3 cellular contexts compared by ENCODE assay signal in the genomic region with DNA sequence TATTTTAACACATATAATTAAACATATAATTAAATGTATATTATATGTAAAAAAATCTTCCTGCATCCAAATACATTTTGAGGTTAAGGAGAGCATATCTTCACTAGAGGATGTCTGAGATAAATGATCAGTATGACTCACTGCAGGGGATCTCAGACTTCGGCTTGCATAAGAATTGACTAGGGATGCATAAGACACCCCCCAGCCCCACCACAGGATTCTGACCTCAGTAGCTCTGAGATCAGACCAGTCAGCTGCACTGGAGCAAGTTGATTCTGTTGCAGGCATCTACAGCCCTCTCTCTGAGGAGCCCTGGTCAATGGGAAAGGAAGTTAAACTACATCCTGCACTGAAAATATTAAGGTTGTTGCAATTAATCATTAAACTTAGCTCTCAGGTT.
TF ChIP-seq lines count a peak whose summit lies in the region.

No MANE protein-coding gene starts in this region.

TF ChIP-seq in SK-N-SH, 30 proteins besides CTCF, POLR2A, EP300 and RAD21:
- TF ChIP-seq USF1 (IDR thresholded peaks at IDR 0.05; ENCODE audit: borderline replicate concordance, low read depth), result no peak
- TF ChIP-seq FOSL2 (IDR thresholded peaks at IDR 0.05; ENCODE audit: borderline replicate concordance, low read depth), result peak; percentile 17; the same call in 1 of the 2 replicates

TF ChIP-seq in SK-N-SH treated with all-trans-retinoic acid at 6 μM for 48 hours, 23 proteins besides CTCF, POLR2A, EP300 and RAD21:
- TF ChIP-seq ZC3H10 (CRISPR knock-in tag; IDR thresholded peaks at IDR 0.05), result no peak
- TF ChIP-seq ISL1 (CRISPR knock-in tag; IDR thresholded peaks at IDR 0.05), result no peak
- TF ChIP-seq CSDC2 (CRISPR knock-in tag; IDR thresholded peaks at IDR 0.05), result no peak
- TF ChIP-seq TOX (CRISPR knock-in tag; IDR thresholded peaks at IDR 0.05; ENCODE audit: borderline replicate concordance), result no peak
- no peak for TF ChIP-seq ZFP30 (CRISPR knock-in tag; IDR thresholded peaks at IDR 0.05)
- TF ChIP-seq SNAI2 (CRISPR knock-in tag; IDR thresholded peaks at IDR 0.05), result no peak
- no peak for TF ChIP-seq POU6F1 (CRISPR knock-in tag; IDR thresholded peaks at IDR 0.05; ENCODE audit: borderline replicate concordance, low read depth)
- TF ChIP-seq OSR1 (CRISPR knock-in tag; IDR thresholded peaks at IDR 0.05), result no peak
- TF ChIP-seq ARNTL (CRISPR knock-in tag; IDR thresholded peaks at IDR 0.05; ENCODE audit: borderline replicate concordance, low read depth), result no peak
- TF ChIP-seq TCF4 (CRISPR knock-in tag; IDR thresholded peaks at IDR 0.05; ENCODE audit: borderline replicate concordance), result no peak
- TF ChIP-seq ZNF8 (CRISPR knock-in tag; IDR thresholded peaks at IDR 0.05), result no peak
- no peak for TF ChIP-seq ZNF565 (CRISPR knock-in tag; conservative IDR thresholded peaks at IDR 0.05; ENCODE audit: low read depth)
- TF ChIP-seq GLIS3 (CRISPR knock-in tag; IDR thresholded peaks at IDR 0.05), result no peak
- TF ChIP-seq, protein P1, sequence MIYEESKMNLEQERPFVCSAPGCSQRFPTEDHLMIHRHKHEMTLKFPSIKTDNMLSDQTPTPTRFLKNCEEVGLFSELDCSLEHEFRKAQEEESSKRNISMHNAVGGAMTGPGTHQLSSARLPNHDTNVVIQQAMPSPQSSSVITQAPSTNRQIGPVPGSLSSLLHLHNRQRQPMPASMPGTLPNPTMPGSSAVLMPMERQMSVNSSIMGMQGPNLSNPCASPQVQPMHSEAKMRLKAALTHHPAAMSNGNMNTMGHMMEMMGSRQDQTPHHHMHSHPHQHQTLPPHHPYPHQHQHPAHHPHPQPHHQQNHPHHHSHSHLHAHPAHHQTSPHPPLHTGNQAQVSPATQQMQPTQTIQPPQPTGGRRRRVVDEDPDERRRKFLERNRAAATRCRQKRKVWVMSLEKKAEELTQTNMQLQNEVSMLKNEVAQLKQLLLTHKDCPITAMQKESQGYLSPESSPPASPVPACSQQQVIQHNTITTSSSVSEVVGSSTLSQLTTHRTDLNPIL (CRISPR knock-in tag; IDR thresholded peaks at IDR 0.05; ENCODE audit: low read depth), result no peak
- TF ChIP-seq CSRNP3 (CRISPR knock-in tag; IDR thresholded peaks at IDR 0.05), result no peak
- TF ChIP-seq PPARA (CRISPR knock-in tag; IDR thresholded peaks at IDR 0.05; ENCODE audit: borderline replicate concordance), result no peak
- no peak for TF ChIP-seq ZFP3 (CRISPR knock-in tag; IDR thresholded peaks at IDR 0.05)
- TF ChIP-seq TSHZ2 (CRISPR knock-in tag; IDR thresholded peaks at IDR 0.05), result no peak

TF ChIP-seq in WTC11, 78 proteins besides CTCF, POLR2A, EP300 and RAD21:
- TF ChIP-seq, protein P2, sequence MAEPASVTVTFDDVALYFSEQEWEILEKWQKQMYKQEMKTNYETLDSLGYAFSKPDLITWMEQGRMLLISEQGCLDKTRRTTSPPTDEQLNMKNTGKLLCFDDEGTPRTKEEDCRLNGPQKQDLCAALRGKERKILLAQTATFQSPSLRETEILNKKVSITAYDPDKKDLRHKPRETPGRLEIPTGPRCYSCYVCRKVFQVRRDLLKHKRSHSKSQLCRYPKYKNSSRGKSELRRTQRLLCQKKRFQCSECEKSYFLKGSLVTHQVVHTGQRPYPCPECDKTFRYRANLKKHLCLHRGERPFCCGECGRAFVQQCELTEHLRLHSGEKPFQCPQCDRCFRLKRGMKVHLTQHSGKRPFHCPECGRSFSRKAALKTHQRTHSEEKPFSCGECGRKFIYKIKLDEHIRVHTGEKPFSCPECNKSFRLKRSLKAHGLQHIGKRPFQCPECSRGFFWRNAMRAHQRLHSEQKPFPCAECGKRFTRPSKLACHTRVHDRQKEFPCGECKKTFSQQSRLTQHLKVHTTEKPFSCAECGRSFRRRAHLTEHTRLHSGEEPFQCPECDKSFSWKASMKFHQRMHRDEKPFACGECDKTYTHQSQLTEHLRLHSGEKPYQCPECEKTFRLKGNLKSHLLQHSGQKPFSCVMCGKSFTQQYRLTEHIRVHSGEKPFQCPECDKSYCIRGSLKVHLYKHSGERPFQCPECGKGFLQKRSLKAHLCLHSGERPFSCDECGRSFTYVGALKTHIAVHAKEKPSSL (CRISPR knock-in tag; conservative IDR thresholded peaks at IDR 0.05), result no peak
- TF ChIP-seq OVOL2 (CRISPR knock-in tag; IDR thresholded peaks at IDR 0.05; ENCODE audit: borderline replicate concordance), result no peak
TF ChIP-seq in WTC11: peak in this region for 0.
